ENCODE assay signal across 22 cellular contexts in genomic region chr2:231039294-231039664, GRCh38. TPM values are rescaled to one million over a fixed set of nuclear protein-coding genes. Genes with fewer than 3 reads are reported as not detected.
"Had no signal": no experiment of that assay in that cellular context is flagged by ENCODE, and none has a peak within 500 bp of the region (broad histone marks: within the 10 kb centered on the region; RNA-seq: fewer than 3 reads in every experiment).

No MANE protein-coding gene starts in this region.

- H3K36me3 Mint-ChIP-seq: immature natural killer cell had no signal

- H3K9me3 ChIP-seq: left lung, spleen, upper lobe of right lung had no signal

- H3K36me3 ChIP-seq: left lung, spleen, upper lobe of right lung had no signal

- DNase-seq: activated CD4-positive, alpha-beta T cell treated with anti-CD3 and anti-CD28 coated beads for 4 hours; activated CD4-positive, alpha-beta T cell treated with anti-CD3 and anti-CD28 coated beads, Interleukin-2, amount 50 U/mL, for 48 hours; activated naive CD4-positive, alpha-beta T cell treated with anti-CD3 and anti-CD28 coated beads for 36 hours; activated T-cell treated with anti-CD3 and anti-CD28 coated beads, Interleukin-2, amount 50 U/mL, for 48 hours; cerebellar nuclear complex; effector CD4-positive, alpha-beta T cell; erythroblast; foreskin keratinocyte; immature natural killer cell; left lung; mammary epithelial cell; retina; spleen; stimulated activated CD4-positive, alpha-beta T cell treated with anti-CD3 and anti-CD28 coated beads, Interleukin-4, amount 100 ng/mL, for 1 hour; stimulated activated naive CD4-positive, alpha-beta T cell; T-helper 9 cell; upper lobe of right lung had no signal

- H3K4me3 ChIP-seq: left lung, spleen, upper lobe of right lung had no signal

- H3K4me1 ChIP-seq: foreskin keratinocyte, upper lobe of right lung had no signal

- H3K27ac Mint-ChIP-seq: activated naive CD4-positive, alpha-beta T cell treated with anti-CD3 and anti-CD28 coated beads for 36 hours; immature natural killer cell; progenitor cell of endocrine pancreas had no signal

- H3K9me3 Mint-ChIP-seq: activated naive CD4-positive, alpha-beta T cell treated with anti-CD3 and anti-CD28 coated beads for 36 hours; immature natural killer cell had no signal

- ATAC-seq: foreskin keratinocyte, left lung, upper lobe of right lung had no signal

- H3K4me3 Mint-ChIP-seq: activated naive CD4-positive, alpha-beta T cell treated with anti-CD3 and anti-CD28 coated beads for 36 hours had no signal

RNA-seq across cellular contexts. Expression of gene C2orf72, which starts 2.0 kb away (rescaled TPM):
- total RNA-seq: activated naive CD4-positive, alpha-beta T cell treated with anti-CD3 and anti-CD28 coated beads for 36 hours; foreskin keratinocyte; osteocyte; spleen had no signal

RNA-seq across cellular contexts. Expression of gene SPATA3, which starts 43.4 kb away (rescaled TPM):
- total RNA-seq: activated naive CD4-positive, alpha-beta T cell treated with anti-CD3 and anti-CD28 coated beads for 36 hours; foreskin keratinocyte; glomerular endothelial cell; kidney epithelial cell; left lung; mammary epithelial cell; osteocyte; progenitor cell of endocrine pancreas; spleen; T-helper 1 cell treated with Interleukin-12 subunit alpha and Interleukin-12 subunit beta and Interleukin-4 antibody, amounts not matched to agents 30 ng/mL and 1 ng/mL, for 36 hours; upper lobe of right lung had no signal
